23 cellular contexts compared by ENCODE assay signal in genomic region chr6:107196143-107196542, GRCh38.
"Had no signal": no experiment of that assay in that cellular context is flagged by ENCODE, and none has a peak within 500 bp of the region (broad histone marks: within the 10 kb centered on the region; RNA-seq: fewer than 3 reads in every experiment).

No MANE protein-coding gene starts in this region.

- ATAC-seq: mucosa of descending colon; natural killer cell treated with Interleukin-12 subunit alpha and Interleukin-12 subunit beta and Interleukin-15 and Interleukin-18, amount 100 ng/mL, for 72 hours; stimulated activated naive CD8-positive, alpha-beta T cell treated with anti-CD3 and anti-CD28 coated beads, Interleukin-15, amount 100 ng/mL, for 72 hours had no signal

- H3K4me2 ChIP-seq: smooth muscle cell had no signal

- H2AFZ ChIP-seq: parathyroid adenoma had no signal

- H3K9me3 ChIP-seq: mucosa of descending colon, neutrophil, right lobe of liver, suprapubic skin, vagina had no signal

- H3K36me3 ChIP-seq: right lobe of liver, vagina had no signal

- H3K27ac ChIP-seq: dorsolateral prefrontal cortex, neutrophil, parathyroid adenoma, right lobe of liver, suprapubic skin, vagina had no signal

- H3K27me3 ChIP-seq: dorsolateral prefrontal cortex, neutrophil, right lobe of liver, suprapubic skin, vagina had no signal

- H3K9ac ChIP-seq: parathyroid adenoma had no signal

- H3K4me3 ChIP-seq: dorsolateral prefrontal cortex, lung, mucosa of descending colon, right lobe of liver, smooth muscle cell, suprapubic skin, vagina had no signal

- FAIRE-seq: colon, frontal cortex, keratinocyte had no signal

- H3K79me2 ChIP-seq: parathyroid adenoma had no signal

- H3K4me1 ChIP-seq: parathyroid adenoma, suprapubic skin, vagina had no signal

- DNase-seq: dorsolateral prefrontal cortex; effector CD4-positive, alpha-beta T cell; mesenchymal stem cell; mucosa of descending colon; naive B cell; right lobe of liver; stimulated activated CD4-positive, alpha-beta T cell treated with anti-CD3 and anti-CD28 coated beads, Interleukin-12 subunit alpha, Interleukin-12 subunit beta, amount 100 ng/mL, for 4 hours; stimulated activated CD4-positive, alpha-beta T cell treated with anti-CD3 and anti-CD28 coated beads, Interleukin-1b, Interleukin-23, amount 100 ng/mL, for 48 hours; stimulated activated CD4-positive, alpha-beta T cell treated with anti-CD3 and anti-CD28 coated beads, Interleukin-4, amount 100 ng/mL, for 1 hour; stimulated activated CD8-positive, alpha-beta memory T cell treated with anti-CD3 and anti-CD28 coated beads, Interleukin-4, amount 100 ng/mL, for 48 hours; stimulated activated naive CD4-positive, alpha-beta T cell; stimulated activated naive CD8-positive, alpha-beta T cell treated with anti-CD3 and anti-CD28 coated beads, Interleukin-15, amount 100 ng/mL, for 72 hours; trophoblast cell had no signal
